Comparison of ENCODE assay signal across 2 cellular contexts in the genomic region with DNA sequence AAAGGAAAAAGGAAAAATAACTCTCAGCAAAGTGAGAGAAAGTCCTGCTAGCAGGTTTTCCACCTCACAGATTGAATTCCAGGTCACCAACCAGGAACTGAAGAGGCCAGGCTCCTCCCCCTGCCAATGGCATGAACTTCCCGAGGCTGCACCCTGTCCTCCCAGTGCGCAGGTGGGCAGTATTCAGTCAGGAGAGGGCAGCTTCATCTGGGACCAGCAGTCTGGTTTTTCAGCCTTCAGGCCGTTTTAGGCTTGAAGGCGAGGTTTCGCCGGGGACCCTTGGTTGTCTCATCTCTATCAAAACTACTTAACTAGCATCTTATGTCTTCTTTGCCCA.
TF ChIP-seq lines count a peak whose summit lies in the region.

No MANE protein-coding gene starts in this region.

TF ChIP-seq in GM23338, 12 proteins besides CTCF, POLR2A, EP300 and RAD21 (continues in another document):
- TF ChIP-seq REST (IDR thresholded peaks at IDR 0.05; ENCODE audit: unreplicated experiment), result no peak
- TF ChIP-seq JUNB (IDR thresholded peaks at IDR 0.05; ENCODE audit: unreplicated experiment), result no peak
- TF ChIP-seq CREB1 (CRISPR knock-in tag; IDR thresholded peaks at IDR 0.05; ENCODE audit: low read depth), result no peak
- no peak for TF ChIP-seq ZNF114 (CRISPR knock-in tag; IDR thresholded peaks at IDR 0.05)
- no peak for TF ChIP-seq STAT1 (IDR thresholded peaks at IDR 0.05; ENCODE audit: unreplicated experiment)
- no peak for TF ChIP-seq NANOG (IDR thresholded peaks at IDR 0.05; ENCODE audit: borderline replicate concordance)
- no peak for TF ChIP-seq POLR2AphosphoS5 (IDR thresholded peaks at IDR 0.05; ENCODE audit: low read depth)
- no peak for TF ChIP-seq ZNF331 (CRISPR knock-in tag; IDR thresholded peaks at IDR 0.05; ENCODE audit: low read depth)
- no peak for TF ChIP-seq EZH2phosphoT487 (IDR thresholded peaks at IDR 0.05; ENCODE audit: unreplicated experiment)
- TF ChIP-seq, protein P1, sequence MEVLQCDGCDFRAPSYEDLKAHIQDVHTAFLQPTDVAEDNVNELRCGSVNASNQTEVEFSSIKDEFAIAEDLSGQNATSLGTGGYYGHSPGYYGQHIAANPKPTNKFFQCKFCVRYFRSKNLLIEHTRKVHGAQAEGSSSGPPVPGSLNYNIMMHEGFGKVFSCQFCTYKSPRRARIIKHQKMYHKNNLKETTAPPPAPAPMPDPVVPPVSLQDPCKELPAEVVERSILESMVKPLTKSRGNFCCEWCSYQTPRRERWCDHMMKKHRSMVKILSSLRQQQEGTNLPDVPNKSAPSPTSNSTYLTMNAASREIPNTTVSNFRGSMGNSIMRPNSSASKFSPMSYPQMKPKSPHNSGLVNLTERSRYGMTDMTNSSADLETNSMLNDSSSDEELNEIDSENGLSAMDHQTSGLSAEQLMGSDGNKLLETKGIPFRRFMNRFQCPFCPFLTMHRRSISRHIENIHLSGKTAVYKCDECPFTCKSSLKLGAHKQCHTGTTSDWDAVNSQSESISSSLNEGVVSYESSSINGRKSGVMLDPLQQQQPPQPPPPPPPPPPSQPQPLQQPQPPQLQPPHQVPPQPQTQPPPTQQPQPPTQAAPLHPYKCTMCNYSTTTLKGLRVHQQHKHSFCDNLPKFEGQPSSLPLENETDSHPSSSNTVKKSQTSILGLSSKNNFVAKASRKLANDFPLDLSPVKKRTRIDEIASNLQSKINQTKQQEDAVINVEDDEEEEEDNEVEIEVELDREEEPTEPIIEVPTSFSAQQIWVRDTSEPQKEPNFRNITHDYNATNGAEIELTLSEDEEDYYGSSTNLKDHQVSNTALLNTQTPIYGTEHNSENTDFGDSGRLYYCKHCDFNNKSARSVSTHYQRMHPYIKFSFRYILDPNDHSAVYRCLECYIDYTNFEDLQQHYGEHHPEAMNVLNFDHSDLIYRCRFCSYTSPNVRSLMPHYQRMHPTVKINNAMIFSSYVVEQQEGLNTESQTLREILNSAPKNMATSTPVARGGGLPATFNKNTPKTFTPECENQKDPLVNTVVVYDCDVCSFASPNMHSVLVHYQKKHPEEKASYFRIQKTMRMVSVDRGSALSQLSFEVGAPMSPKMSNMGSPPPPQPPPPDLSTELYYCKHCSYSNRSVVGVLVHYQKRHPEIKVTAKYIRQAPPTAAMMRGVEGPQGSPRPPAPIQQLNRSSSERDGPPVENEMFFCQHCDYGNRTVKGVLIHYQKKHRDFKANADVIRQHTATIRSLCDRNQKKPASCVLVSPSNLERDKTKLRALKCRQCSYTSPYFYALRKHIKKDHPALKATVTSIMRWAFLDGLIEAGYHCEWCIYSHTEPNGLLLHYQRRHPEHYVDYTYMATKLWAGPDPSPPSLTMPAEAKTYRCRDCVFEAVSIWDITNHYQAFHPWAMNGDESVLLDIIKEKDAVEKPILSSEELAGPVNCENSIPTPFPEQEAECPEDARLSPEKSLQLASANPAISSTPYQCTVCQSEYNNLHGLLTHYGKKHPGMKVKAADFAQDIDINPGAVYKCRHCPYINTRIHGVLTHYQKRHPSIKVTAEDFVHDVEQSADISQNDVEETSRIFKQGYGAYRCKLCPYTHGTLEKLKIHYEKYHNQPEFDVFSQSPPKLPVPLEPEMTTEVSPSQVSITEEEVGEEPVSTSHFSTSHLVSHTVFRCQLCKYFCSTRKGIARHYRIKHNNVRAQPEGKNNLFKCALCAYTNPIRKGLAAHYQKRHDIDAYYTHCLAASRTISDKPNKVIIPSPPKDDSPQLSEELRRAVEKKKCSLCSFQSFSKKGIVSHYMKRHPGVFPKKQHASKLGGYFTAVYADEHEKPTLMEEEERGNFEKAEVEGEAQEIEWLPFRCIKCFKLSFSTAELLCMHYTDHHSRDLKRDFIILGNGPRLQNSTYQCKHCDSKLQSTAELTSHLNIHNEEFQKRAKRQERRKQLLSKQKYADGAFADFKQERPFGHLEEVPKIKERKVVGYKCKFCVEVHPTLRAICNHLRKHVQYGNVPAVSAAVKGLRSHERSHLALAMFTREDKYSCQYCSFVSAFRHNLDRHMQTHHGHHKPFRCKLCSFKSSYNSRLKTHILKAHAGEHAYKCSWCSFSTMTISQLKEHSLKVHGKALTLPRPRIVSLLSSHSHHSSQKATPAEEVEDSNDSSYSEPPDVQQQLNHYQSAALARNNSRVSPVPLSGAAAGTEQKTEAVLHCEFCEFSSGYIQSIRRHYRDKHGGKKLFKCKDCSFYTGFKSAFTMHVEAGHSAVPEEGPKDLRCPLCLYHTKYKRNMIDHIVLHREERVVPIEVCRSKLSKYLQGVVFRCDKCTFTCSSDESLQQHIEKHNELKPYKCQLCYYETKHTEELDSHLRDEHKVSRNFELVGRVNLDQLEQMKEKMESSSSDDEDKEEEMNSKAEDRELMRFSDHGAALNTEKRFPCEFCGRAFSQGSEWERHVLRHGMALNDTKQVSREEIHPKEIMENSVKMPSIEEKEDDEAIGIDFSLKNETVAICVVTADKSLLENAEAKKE (CRISPR knock-in tag; IDR thresholded peaks at IDR 0.05), result no peak
- no peak for TF ChIP-seq EZH2 (IDR thresholded peaks at IDR 0.05; ENCODE audit: low read depth, unreplicated experiment)

TF ChIP-seq in WTC11, 78 proteins besides CTCF, POLR2A, EP300 and RAD21 (continued from another document):
- no peak for TF ChIP-seq FOXP4 (CRISPR knock-in tag; IDR thresholded peaks at IDR 0.05)
- TF ChIP-seq, protein P2, sequence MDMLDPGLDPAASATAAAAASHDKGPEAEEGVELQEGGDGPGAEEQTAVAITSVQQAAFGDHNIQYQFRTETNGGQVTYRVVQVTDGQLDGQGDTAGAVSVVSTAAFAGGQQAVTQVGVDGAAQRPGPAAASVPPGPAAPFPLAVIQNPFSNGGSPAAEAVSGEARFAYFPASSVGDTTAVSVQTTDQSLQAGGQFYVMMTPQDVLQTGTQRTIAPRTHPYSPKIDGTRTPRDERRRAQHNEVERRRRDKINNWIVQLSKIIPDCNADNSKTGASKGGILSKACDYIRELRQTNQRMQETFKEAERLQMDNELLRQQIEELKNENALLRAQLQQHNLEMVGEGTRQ (CRISPR knock-in tag; IDR thresholded peaks at IDR 0.05), result no peak
TF ChIP-seq in WTC11: peak in this region for 0.
